7 cellular contexts compared by ENCODE assay signal in genomic region chr2:167932123-167932693, GRCh38.
"Had no signal": no experiment of that assay in that cellular context is flagged by ENCODE, and none has a peak within 500 bp of the region (broad histone marks: within the 10 kb centered on the region; RNA-seq: fewer than 3 reads in every experiment).

No MANE protein-coding gene starts in this region.

- FAIRE-seq: HepG2, HTR-8/SVneo had no signal

- H3K4me1 Mint-ChIP-seq: IgD-negative memory B cell had no signal

- H3K36me3 Mint-ChIP-seq: IgD-negative memory B cell had no signal

- DNase-seq: IMR-90, KBM-7, KG1 had no signal

- H3K27ac Mint-ChIP-seq: IgD-negative memory B cell had no signal

- H3K4me3 Mint-ChIP-seq: IgD-negative memory B cell had no signal

- ATAC-seq: HepG2 had no signal

- H3K27ac ChIP-seq: HL-60 had no signal
